In the genomic region with DNA sequence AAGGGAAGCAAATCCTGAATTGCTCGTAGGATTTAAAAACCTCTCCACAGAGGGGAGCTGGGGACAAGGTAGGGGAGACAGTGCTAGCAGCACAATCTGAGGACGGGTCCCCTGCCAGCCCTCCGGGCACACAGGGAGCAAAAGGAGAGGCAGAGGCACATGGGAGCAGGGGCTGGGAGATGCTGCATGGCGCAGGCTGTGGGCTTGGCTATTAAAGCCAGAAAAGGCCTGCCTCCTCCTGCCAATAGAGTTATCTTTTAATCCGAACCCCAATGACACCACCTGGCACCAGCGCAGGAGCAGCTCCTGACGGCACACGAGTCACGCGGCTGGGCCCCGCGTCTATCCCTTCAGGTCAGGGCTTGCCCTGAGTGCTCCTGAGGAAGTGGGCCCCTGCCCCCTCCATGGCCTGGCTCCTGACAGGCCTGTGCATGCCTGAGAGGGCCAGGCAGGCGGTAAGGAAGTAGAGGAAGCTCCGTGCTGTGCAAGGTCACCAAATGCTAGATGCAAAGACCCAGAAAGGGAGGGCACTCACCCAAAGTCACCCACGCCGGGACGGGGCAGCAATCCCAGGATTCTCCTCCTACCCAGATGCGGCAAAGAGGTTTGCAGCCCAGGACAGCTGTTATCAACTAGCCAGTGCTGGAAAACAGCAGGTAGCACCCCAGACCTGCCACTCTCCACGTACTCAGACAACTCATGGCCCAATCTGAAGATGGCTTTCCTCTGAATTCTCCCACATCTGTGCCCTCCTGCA, we compare ENCODE assay signal across 11 cellular contexts. TPM values are rescaled to one million over a fixed set of nuclear protein-coding genes. Genes with fewer than 3 reads are reported as not detected.
A peak's percentile ranks its signal among the peaks of the same experiment; 100 is the strongest.
DNase-seq lines count a peak whose midpoint lies in the region; ATAC-seq, FAIRE-seq and TF ChIP-seq lines count a peak whose summit lies in the region.
"Had no signal": no experiment of that assay in that cellular context is flagged by ENCODE, and none has a peak within 500 bp of the region (broad histone marks: within the 10 kb centered on the region; RNA-seq: fewer than 3 reads in every experiment).

No MANE protein-coding gene starts in this region.

- POLR2A ChIA-PET in HepG2 (lab: Yijun Ruan, JAX), result no interaction called here

- H3K4me2 ChIP-seq in HepG2 (ENCODE audit: low read depth, low read length), result no peak overlapping the region

- CTCF ChIA-PET in HepG2 (lab: Yijun Ruan, JAX; ENCODE audit: low intra/inter-chr PET ratio, low total read pairs), result no interaction called here

- H3K9me3 ChIP-seq in HepG2 (ENCODE audit: low read length), result no peaks in the 10 kb centered on the region

- H3K36me3 ChIP-seq in HepG2 (replicated peaks in 1 of 2; ENCODE audit: control insufficient read depth in 1 of 2, insufficient read depth in 2 of 2, low read length in 2 of 2), result no peaks in the 10 kb centered on the region; a peak in 1 of 5 replicates

- no peaks in the 10 kb centered on the region for H3K27me3 ChIP-seq in HepG2 (ENCODE audit: control insufficient read depth in 1 of 2, insufficient read depth in 2 of 2, low read length in 2 of 2)

- no TSS peak for BruUV-seq in HepG2 (replicated peaks; lab: Mats Ljungman, UMichigan)

- TF ChIP-seq CTCF in HepG2 (CRISPR knock-in tag; IDR thresholded peaks at IDR 0.05), result no peak

- H4K20me1 ChIP-seq in HepG2 (ENCODE audit: insufficient read depth, low read length), result 0 out of 2 replicates have a peak, but pooled peaks cover 3% of the 10 kb centered on the region

- WGBS in HepG2 (ENCODE audit: low lambda C conversion rate), result 82% methylated on average over 11 of the region's 19 CpGs

- ATAC-seq in HepG2, result peak; percentile 47

- H3K4me3 ChIP-seq in HepG2 (replicated peaks in 1 of 3; ENCODE audit: insufficient read depth in 1 of 3, low read depth in 2 of 3, low read length in 3 of 3), result no peak overlapping the region

- TF ChIP-seq RAD21 in HepG2 (CRISPR knock-in tag; IDR thresholded peaks at IDR 0.05), result no peak

- H2AFZ ChIP-seq in HepG2 (ENCODE audit: low read length), result no peak overlapping the region

- H3K9ac ChIP-seq in HepG2 (ENCODE audit: insufficient read depth, low read depth, low read length), result no peak overlapping the region

- intact Hi-C loops in HepG2 (cut with micrococcal nuclease; ENCODE audit: unreplicated experiment), result no loop called here

- no peak overlapping the region for H3K27ac ChIP-seq in HepG2 (ENCODE audit: extremely low read length, insufficient read depth, low read length)

- in situ Hi-C loops in ACHN (cut with HindIII; ENCODE audit: low pct_ligation_motif_present, low pct_unique_long_range_greater_than_20kb, low sequenced_read_pairs), result no loop called here
- in situ Hi-C loops in HepG2 (cut with HindIII; ENCODE audit: extremely low pct_ligation_motif_present, low pct_unique_long_range_greater_than_20kb), result no loop called here

- H3K4me1 ChIP-seq in HepG2 (ENCODE audit: insufficient read depth, low read length), result peaks cover 50% of the 10 kb centered on the region

- DNase-seq in ACHN (peak; percentile 62), HT-29 (ENCODE audit: low spot score) (peak; percentile 69), SKM-1 treated with dmso at 0.1 percent for 144 hours (lab: John Stamatoyannopoulos, UW; ENCODE audit: unreplicated experiment) (peak; percentile 88), HepG2 (ENCODE audit: low spot score) (no peak), activated gamma-delta T cell treated with Interleukin-2 at 50 U/mL for 16 hours (no peak), retina (no peak), H54 (ENCODE audit: insufficient read length, low spot score) (no peak)
- DNase-seq in activated naive CD4-positive, alpha-beta T cell (lab: John Stamatoyannopoulos, UW), result no peak
- DNase-seq: activated naive CD4-positive, alpha-beta T cell treated with Interleukin-2 at 50 U/mL for 16 hours; CD4-positive, CD25-positive, alpha-beta regulatory T cell had no signal

- H3K79me2 ChIP-seq in HepG2 (ENCODE audit: insufficient read depth, low read length), result peaks cover 49% of the 10 kb centered on the region

- FAIRE-seq in HepG2 (lab: Jason Lieb, UNC), result no peak
- FAIRE-seq in H54 (lab: Jason Lieb, UNC), result no peak
- FAIRE-seq: islet of Langerhans had no signal

- TF ChIP-seq EP300 in HepG2 (IDR thresholded peaks at IDR 0.05; ENCODE audit: low read depth in 2 of 2, low read length in 2 of 2) (no peak), HepG2 (CRISPR knock-in tag; IDR thresholded peaks at IDR 0.05; ENCODE audit: borderline replicate concordance) (no peak)

- no peak for TF ChIP-seq POLR2A in HepG2 (IDR thresholded peaks at IDR 0.05; ENCODE audit: insufficient read depth in 1 of 2, low read depth in 2 of 2, low read length in 2 of 2)
- no peak for TF ChIP-seq POLR2A in H54 (IDR thresholded peaks at IDR 0.05; ENCODE audit: low read depth, low read length)

TF ChIP-seq in HepG2, 621 proteins besides CTCF, POLR2A, EP300 and RAD21 (continues in another document):
- TF ChIP-seq ZBTB38 (CRISPR knock-in tag; IDR thresholded peaks at IDR 0.05) (peak; percentile 60), TBX3 (IDR thresholded peaks at IDR 0.05; ENCODE audit: borderline replicate concordance) (no peak), ZNF704 (CRISPR knock-in tag; IDR thresholded peaks at IDR 0.05; ENCODE audit: borderline replicate concordance) (no peak), ZNF432 (CRISPR knock-in tag; IDR thresholded peaks at IDR 0.05; ENCODE audit: borderline replicate concordance) (no peak)
- TF ChIP-seq, protein P1, sequence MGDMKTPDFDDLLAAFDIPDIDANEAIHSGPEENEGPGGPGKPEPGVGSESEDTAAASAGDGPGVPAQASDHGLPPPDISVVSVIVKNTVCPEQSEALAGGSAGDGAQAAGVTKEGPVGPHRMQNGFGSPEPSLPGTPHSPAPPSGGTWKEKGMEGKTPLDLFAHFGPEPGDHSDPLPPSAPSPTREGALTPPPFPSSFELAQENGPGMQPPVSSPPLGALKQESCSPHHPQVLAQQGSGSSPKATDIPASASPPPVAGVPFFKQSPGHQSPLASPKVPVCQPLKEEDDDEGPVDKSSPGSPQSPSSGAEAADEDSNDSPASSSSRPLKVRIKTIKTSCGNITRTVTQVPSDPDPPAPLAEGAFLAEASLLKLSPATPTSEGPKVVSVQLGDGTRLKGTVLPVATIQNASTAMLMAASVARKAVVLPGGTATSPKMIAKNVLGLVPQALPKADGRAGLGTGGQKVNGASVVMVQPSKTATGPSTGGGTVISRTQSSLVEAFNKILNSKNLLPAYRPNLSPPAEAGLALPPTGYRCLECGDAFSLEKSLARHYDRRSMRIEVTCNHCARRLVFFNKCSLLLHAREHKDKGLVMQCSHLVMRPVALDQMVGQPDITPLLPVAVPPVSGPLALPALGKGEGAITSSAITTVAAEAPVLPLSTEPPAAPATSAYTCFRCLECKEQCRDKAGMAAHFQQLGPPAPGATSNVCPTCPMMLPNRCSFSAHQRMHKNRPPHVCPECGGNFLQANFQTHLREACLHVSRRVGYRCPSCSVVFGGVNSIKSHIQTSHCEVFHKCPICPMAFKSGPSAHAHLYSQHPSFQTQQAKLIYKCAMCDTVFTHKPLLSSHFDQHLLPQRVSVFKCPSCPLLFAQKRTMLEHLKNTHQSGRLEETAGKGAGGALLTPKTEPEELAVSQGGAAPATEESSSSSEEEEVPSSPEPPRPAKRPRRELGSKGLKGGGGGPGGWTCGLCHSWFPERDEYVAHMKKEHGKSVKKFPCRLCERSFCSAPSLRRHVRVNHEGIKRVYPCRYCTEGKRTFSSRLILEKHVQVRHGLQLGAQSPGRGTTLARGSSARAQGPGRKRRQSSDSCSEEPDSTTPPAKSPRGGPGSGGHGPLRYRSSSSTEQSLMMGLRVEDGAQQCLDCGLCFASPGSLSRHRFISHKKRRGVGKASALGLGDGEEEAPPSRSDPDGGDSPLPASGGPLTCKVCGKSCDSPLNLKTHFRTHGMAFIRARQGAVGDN (CRISPR knock-in tag; IDR thresholded peaks at IDR 0.05), result peak; percentile 74

RNA-seq across cellular contexts. Expression of gene DLG5, which starts 28.1 kb away (rescaled TPM):
- 17.9 and 24.9 TPM in 2 replicates for total RNA-seq in HT-29 (2014; rRNA removed; shearing (Covaris generic))
- 15.1 and 15.5 TPM in 2 replicates for total RNA-seq in HepG2 (2016; rRNA removed; fragmentation: Illumina TruSeq; extraction: Trizol)
- total RNA-seq in HepG2 (2016; cell fraction: cytosol; rRNA removed; fragmentation: Illumina TruSeq; extraction: Trizol; ENCODE audit: low read depth), result 4.8 and 5.9 TPM in 2 replicates
- 13.9 and 15.8 TPM in 2 replicates for total RNA-seq in HepG2 (2016; cell fraction: insoluble cytoplasmic fraction; rRNA removed; fragmentation: Illumina TruSeq; extraction: Trizol)
- total RNA-seq in HepG2 (2016; cell fraction: membrane; rRNA removed; fragmentation: Illumina TruSeq; extraction: Trizol), result 6.6 and 7.8 TPM in 2 replicates
- total RNA-seq in HepG2 (2016; cell fraction: nucleus; rRNA removed; fragmentation: Illumina TruSeq; extraction: Trizol), result 18.8 and 22.2 TPM in 2 replicates
- 18.2 and 20.9 TPM in 2 replicates for polyA plus RNA-seq in HepG2 (2011; rRNA removed)
- polyA plus RNA-seq in HepG2 (2011; cell fraction: cytosol; rRNA removed), result 11.7 and 13.7 TPM in 2 replicates
- polyA plus RNA-seq in HepG2 (2011; cell fraction: nucleus; rRNA removed), result 164 and 167 TPM in 2 replicates
- polyA plus RNA-seq in HepG2 (2012), result 15.1 and 34.9 TPM in 2 replicates
- 1.1 TPM in 2 replicates for polyA plus RNA-seq in HepG2 (2016; cell fraction: cytosol; fragmentation: Illumina TruSeq; extraction: Trizol; ENCODE audit: low read depth)
- 16.9 and 19.7 TPM in 2 replicates for polyA plus RNA-seq in HepG2 (2016; cell fraction: insoluble cytoplasmic fraction; fragmentation: Illumina TruSeq; extraction: Trizol; ENCODE audit: low read depth)
- polyA plus RNA-seq in HepG2 (2016; cell fraction: membrane; fragmentation: Illumina TruSeq; extraction: Trizol; ENCODE audit: low read depth), result 3.0 and 4.2 TPM in 2 replicates
- 49.2 and 54.4 TPM in 2 replicates for polyA plus RNA-seq in HepG2 (2016; cell fraction: nucleus; fragmentation: Illumina TruSeq; extraction: Trizol; ENCODE audit: insufficient read depth, low read depth)
- 19.1 and 24.2 TPM in 2 replicates for polyA minus RNA-seq in HepG2 (2011; rRNA and poly(A)+ RNA removed; ENCODE audit: low replicate concordance)
- 12.4 and 14.9 TPM in 2 replicates for polyA minus RNA-seq in HepG2 (2011; cell fraction: cytosol; rRNA and poly(A)+ RNA removed)
- polyA minus RNA-seq in HepG2 (2011; cell fraction: nucleus; rRNA and poly(A)+ RNA removed), result 29.7 and 35.3 TPM in 2 replicates

Comparison
In these comparisons a context has a peak if more than half of its experiments do, and no peak if none do; other contexts are left out.
1. DNase-seq: peak in ACHN (single experiment), HT-29 (single experiment) and SKM-1 treated with dmso at 0.1 percent for 144 hours (single experiment); none in HepG2 (single experiment), activated naive CD4-positive, alpha-beta T cell (0 of 4), activated gamma-delta T cell treated with Interleukin-2 at 50 U/mL for 16 hours (single experiment), retina (single experiment) and H54 (single experiment).